8 cellular contexts compared by ENCODE assay signal in the genomic region with DNA sequence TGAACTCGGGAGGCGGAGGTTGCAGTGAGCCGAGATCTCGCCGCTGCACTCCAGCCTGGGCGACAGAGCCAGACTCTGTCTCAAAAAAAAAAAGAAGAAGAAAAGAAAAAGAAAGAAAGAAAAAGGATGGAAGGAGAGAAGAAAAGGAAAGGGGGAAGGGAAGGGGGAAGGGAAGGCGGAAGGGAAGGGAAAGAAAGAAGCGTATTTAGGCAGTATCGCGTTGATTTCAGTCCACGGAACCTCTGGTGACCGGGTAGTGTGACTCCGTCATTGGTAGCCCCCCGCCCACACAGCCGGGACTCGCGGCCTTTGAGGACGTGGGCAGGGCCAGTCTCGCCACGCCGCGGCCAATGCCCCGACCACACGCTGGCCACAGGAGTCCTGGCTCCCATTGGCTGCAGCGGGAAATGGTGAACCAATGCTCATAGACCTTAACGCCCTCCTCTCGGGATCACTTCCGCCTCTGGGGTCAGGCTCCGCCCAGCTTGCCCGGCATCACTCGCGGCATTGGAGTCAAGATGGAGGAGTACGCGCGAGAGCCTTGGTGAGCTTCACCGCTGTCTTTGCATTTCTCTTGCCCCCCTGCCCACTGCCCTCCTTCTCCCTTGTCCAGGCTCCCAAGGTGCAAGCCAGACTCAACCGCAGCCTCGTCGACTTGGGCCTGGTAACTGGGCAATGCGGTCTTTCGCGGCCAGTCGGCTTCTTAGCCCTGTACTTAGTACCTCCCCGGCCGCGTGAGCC. TPM values are rescaled to one million over a fixed set of nuclear protein-coding genes. Genes with fewer than 3 reads are reported as not detected.
DNase-seq lines count a peak whose midpoint lies in the region; ATAC-seq lines count a peak whose summit lies in the region.

A gene (plus strand): TSS at position 495 of the 741 bp plus-strand sequence. CDS start 24 bp downstream, at position 519.

- peak within 1 kb of the TSS; percentile 83 to 92 (median 89) for H3K4me2 ChIP-seq in BLaER1 treated with 17β-estradiol and CSF1 and Interleukin-3, amounts not matched to agents 10 nM and 100 nM

- H3K4me1 ChIP-seq in BLaER1 treated with 17β-estradiol and CSF1 and Interleukin-3, amounts not matched to agents 10 nM and 100 nM = peaks cover 13 to 22% (median 19%) of the 10 kb centered on the region in 10 experiments

- peak within 1 kb of the TSS; percentile 93 for H3K4me3 Mint-ChIP-seq in dendritic cell treated with granulocyte-macrophage colony-stimulating factor and Interleukin-4, amounts not matched to agents 40 ng/mL and 50 ng/mL, for 4 days

- H3K27ac Mint-ChIP-seq in dendritic cell treated with granulocyte-macrophage colony-stimulating factor and Interleukin-4, amounts not matched to agents 40 ng/mL and 50 ng/mL, for 4 days = peak within 1 kb of the TSS; percentile 100

- H3K4me3 ChIP-seq in BLaER1 treated with 17β-estradiol and CSF1 and Interleukin-3, amounts not matched to agents 10 nM and 100 nM = peak within 1 kb of the TSS; percentile 80 to 92 (median 88)

- H3K9me3 ChIP-seq in BLaER1 treated with 17β-estradiol and CSF1 and Interleukin-3, amounts not matched to agents 10 nM and 100 nM (replicated peaks in 1 of 11) = no peaks in the 10 kb centered on the region

- H3K4me1 Mint-ChIP-seq in dendritic cell treated with granulocyte-macrophage colony-stimulating factor and Interleukin-4, amounts not matched to agents 40 ng/mL and 50 ng/mL, for 4 days (ENCODE audit: low read depth) = peaks cover 12% of the 10 kb centered on the region

- peak within 1 kb of the TSS; percentile 90 to 96 (median 93) for H3K9ac ChIP-seq in BLaER1 treated with 17β-estradiol and CSF1 and Interleukin-3, amounts not matched to agents 10 nM and 100 nM

- intact Hi-C loops in dendritic cell treated with granulocyte-macrophage colony-stimulating factor and Interleukin-4, amounts not matched to agents 40 ng/mL and 50 ng/mL, for 4 days (cut with micrococcal nuclease) = loop anchor here (1.0 kb wide), 1 partner anchor 73 kb away; no protein-coding TSS in a partner anchor

- ATAC-seq in GM19351 (IDR thresholded peaks at IDR 0.05; ENCODE audit: unreplicated experiment) = peak; percentile 100
- peak; percentile 100 for ATAC-seq in HG03521 (IDR thresholded peaks at IDR 0.05; ENCODE audit: unreplicated experiment)
- peak; percentile 99 for ATAC-seq in left lobe of liver

- H4K20me1 ChIP-seq in BLaER1 treated with 17β-estradiol and CSF1 and Interleukin-3, amounts not matched to agents 10 nM and 100 nM = peaks cover 0 to 32% (median 22%) of the 10 kb centered on the region in 11 experiments; a peak in 19 of 22 replicates

- DNase-seq in NCI-H748 (lab: John Stamatoyannopoulos, UW; ENCODE audit: unreplicated experiment) (peak; percentile 95), left lobe of liver (ENCODE audit: low spot score) (peak; percentile 97)
- peak; percentile 87 for DNase-seq in activated CD4-positive, alpha-beta T cell treated with anti-CD3 and anti-CD28 coated beads, Interleukin-2, amount 50 U/mL, for 1 hour
- DNase-seq in stimulated activated CD4-positive, alpha-beta T cell treated with anti-CD3 and anti-CD28 coated beads, Interleukin-2, amount 100 ng/mL, for 4 hours (ENCODE audit: low read depth) = peak; percentile 87

- H3K36me3 Mint-ChIP-seq in dendritic cell treated with granulocyte-macrophage colony-stimulating factor and Interleukin-4, amounts not matched to agents 40 ng/mL and 50 ng/mL, for 4 days (ENCODE audit: low read depth) = peaks cover 41% of the 10 kb centered on the region

- peak within 1 kb of the TSS; percentile 82 to 95 (median 91) for H3K27ac ChIP-seq in BLaER1 treated with 17β-estradiol and CSF1 and Interleukin-3, amounts not matched to agents 10 nM and 100 nM

- H3K36me3 ChIP-seq in BLaER1 treated with 17β-estradiol and CSF1 and Interleukin-3, amounts not matched to agents 10 nM and 100 nM = peaks cover 31 to 34% (median 33%) of the 10 kb centered on the region in 11 experiments

- peaks cover under 1% of the 10 kb centered on the region for H3K27me3 Mint-ChIP-seq in dendritic cell treated with granulocyte-macrophage colony-stimulating factor and Interleukin-4, amounts not matched to agents 40 ng/mL and 50 ng/mL, for 4 days

- H3K9me3 Mint-ChIP-seq in dendritic cell treated with granulocyte-macrophage colony-stimulating factor and Interleukin-4, amounts not matched to agents 40 ng/mL and 50 ng/mL, for 4 days = no peaks in the 10 kb centered on the region

- no peaks in the 10 kb centered on the region for H3K27me3 ChIP-seq in BLaER1 treated with 17β-estradiol and CSF1 and Interleukin-3, amounts not matched to agents 10 nM and 100 nM

RNA-seq across cellular contexts. Expression of the gene that starts here (rescaled TPM):
- 42.0 TPM for total RNA-seq in left lobe of liver

Comparison
In these comparisons a context has a peak if more than half of its experiments do, and no peak if none do; other contexts are left out.
1. Peak in every context shown above with its lines: DNase-seq, ATAC-seq, H3K4me3 ChIP-seq and H3K27ac ChIP-seq.